In the genomic region with DNA sequence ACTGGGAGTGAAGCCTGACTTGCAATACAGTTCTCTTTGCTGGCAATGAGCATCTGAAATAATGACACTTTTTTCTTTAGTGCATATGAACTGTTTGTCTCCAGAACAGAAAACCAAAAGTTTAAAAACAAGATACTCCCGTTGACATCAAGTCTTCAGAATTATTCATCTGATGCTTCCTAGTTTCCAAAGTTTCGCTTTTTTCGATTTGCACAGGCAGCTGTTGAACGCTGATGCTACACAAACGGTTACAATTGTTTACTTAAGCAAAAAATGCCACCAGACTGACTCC, we compare ENCODE assay signal across 8 cellular contexts. TPM values are rescaled to one million over a fixed set of nuclear protein-coding genes. Genes with fewer than 3 reads are reported as not detected.
DNase-seq lines count a peak whose midpoint lies in the region; ATAC-seq and TF ChIP-seq lines count a peak whose summit lies in the region.

No MANE protein-coding gene starts in this region.

- H3K9ac ChIP-seq in GM23248 = peak overlapping the region; percentile 99

- no peak for ATAC-seq in HG02885 (IDR thresholded peaks at IDR 0.05; ENCODE audit: poor library complexity, unreplicated experiment)

- H3K27me3 ChIP-seq in GM23248 (replicated peaks; ENCODE audit: insufficient read depth) (no peaks in the 10 kb centered on the region), sigmoid colon (no peaks in the 10 kb centered on the region)

- peaks cover 31% of the 10 kb centered on the region for H3K4me1 ChIP-seq in GM23248 (ENCODE audit: insufficient read depth)
- peaks cover 0 to 38% (median 33%) of the 10 kb centered on the region in 4 donors for H3K4me1 ChIP-seq in sigmoid colon

- no peaks in the 10 kb centered on the region for H3K9me2 ChIP-seq in GM23248 (ENCODE audit: insufficient read depth)

- H4K20me1 ChIP-seq in GM23248 (ENCODE audit: insufficient read depth) = 0 out of 2 replicates have a peak, but pooled peaks cover 3% of the 10 kb centered on the region

- peak overlapping the region; percentile 99 for H3K27ac ChIP-seq in GM23248
- H3K27ac ChIP-seq in sigmoid colon = peak overlapping the region; percentile 92 to 99 (median 99)

- DNase-seq in GM23248 (no peak), globus pallidus (ENCODE audit: low spot score) (peak; percentile 69), sigmoid colon (no peak), C1 segment of cervical spinal cord (lab: John Stamatoyannopoulos, UW) (no peak), DMS153 treated with DMSO at 0.1 percent for 48 hours (lab: John Stamatoyannopoulos, UW; ENCODE audit: unreplicated experiment) (no peak), NCI-H1048 (lab: John Stamatoyannopoulos, UW) (no peak)

- no peak for TF ChIP-seq EP300 in sigmoid colon (IDR thresholded peaks at IDR 0.05)

- no peak for TF ChIP-seq POLR2A in sigmoid colon (IDR thresholded peaks at IDR 0.05)

- 1 to 2% methylated on average over 5 of the region's 5 CpGs for WGBS in GM23248 (ENCODE audit: low coverage in 1 of 2, low lambda C conversion rate in 2 of 2, missing lambda C conversion rate in 2 of 2), 2 experiments
- WGBS in sigmoid colon, 2 donors = 0% methylated on average over 5 of the region's 5 CpGs

- peak overlapping the region; percentile 98 for H3K4me2 ChIP-seq in GM23248 (ENCODE audit: unreplicated experiment)

- H3K4me3 ChIP-seq in GM23248 = peak overlapping the region; percentile 99
- peak overlapping the region; percentile 91 for H3K4me3 ChIP-seq in WI38 (ENCODE audit: low read depth, low read length)
- H3K4me3 ChIP-seq in sigmoid colon = peak overlapping the region; percentile 63 to 90 (median 83)

- peaks cover 44% of the 10 kb centered on the region for H3K79me2 ChIP-seq in GM23248 (ENCODE audit: insufficient read depth)

- TF ChIP-seq CTCF in WI38 (IDR thresholded peaks at IDR 0.05; ENCODE audit: low read depth, low read length) (no peak), sigmoid colon (IDR thresholded peaks at IDR 0.05) (no peak)

- intact Hi-C loops in sigmoid colon (cut with DNase I) = loop anchor here (2.0 to 5.0 kb wide), 5 partner anchors 30 to 236 kb away; partner anchors contain the start of genes BIRC3, TMEM123 and YAP1

- in situ Hi-C loops in GM23248 (cut with MboI) = no loop called here

- H3F3A ChIP-seq in GM23248 (ENCODE audit: insufficient read depth) = peaks cover 39% of the 10 kb centered on the region

- H3K36me3 ChIP-seq in GM23248 (ENCODE audit: low read depth) = peaks cover 7% of the 10 kb centered on the region; the same call in 1 of the 2 replicates
- H3K36me3 ChIP-seq in sigmoid colon = peaks cover 0 to 8% (median 0%) of the 10 kb centered on the region in 4 donors

- no peaks in the 10 kb centered on the region for H3K9me3 ChIP-seq in GM23248 (ENCODE audit: low read depth)
- H3K9me3 ChIP-seq in sigmoid colon = no peaks in the 10 kb centered on the region

- peak overlapping the region; percentile 77 for H2AFZ ChIP-seq in GM23248

RNA-seq across cellular contexts. Expression of gene BIRC2, which starts 0.6 kb away (rescaled TPM):
- total RNA-seq in GM23248 (2014; rRNA removed; shearing (Covaris generic)) = 73.7 and 104 TPM in 2 replicates
- polyA plus RNA-seq in GM23248 (2016; fragmentation: Nextera tagmentation; extraction: Ambion mirVana) (60.7 and 63.2 TPM in 2 replicates), sigmoid colon (10 to 100 TPM; 24.7 to 41.4 (median 40.9) TPM)
- total RNA-seq in sigmoid colon = 10 to 100 TPM; 32.7 to 56.0 (median 53.2) TPM

RNA-seq across cellular contexts. Expression of gene BIRC3, which starts 29.1 kb away (rescaled TPM):
- total RNA-seq in GM23248 (2014; rRNA removed; shearing (Covaris generic)) = 0.89 and 0.97 TPM in 2 replicates
- polyA plus RNA-seq in GM23248 (2016; fragmentation: Nextera tagmentation; extraction: Ambion mirVana) (0.57 and 0.79 TPM in 2 replicates), sigmoid colon (10 to 100 TPM; 18.6 to 92.6 (median 84.8) TPM)
- total RNA-seq in sigmoid colon = 10 to 100 TPM in 3 of 4 donors, 1 to 10 TPM in 1; 9.1 to 18.4 (median 13.2) TPM
